ENCODE assay signal across 1 cellular context in genomic region chr10:99412100-99412499, GRCh38.
TF ChIP-seq lines count a peak whose summit lies in the region.

No MANE protein-coding gene starts in this region.

TF ChIP-seq in HepG2, 621 proteins besides CTCF, POLR2A, EP300 and RAD21 (continues in another document):
- TF ChIP-seq DBP (CRISPR knock-in tag; IDR thresholded peaks at IDR 0.05; ENCODE audit: not compliant biosample characterization) (no peak), HMGXB4 (CRISPR knock-in tag; IDR thresholded peaks at IDR 0.05; ENCODE audit: borderline replicate concordance in 1 of 2, low read depth in 1 of 2) (peak in 1 of 2 experiments; percentile 29; a peak in 1 of 4 replicates), ZNF446 (CRISPR knock-in tag; IDR thresholded peaks at IDR 0.05) (no peak), HNF4A (CRISPR knock-in tag; IDR thresholded peaks at IDR 0.05) (peak; percentile 67), IRF2 (CRISPR knock-in tag; IDR thresholded peaks at IDR 0.05) (peak; percentile 38; the same call in 1 of the 2 replicates), MATR3 (CRISPR knock-in tag; IDR thresholded peaks at IDR 0.05) (no peak), SRSF9 (IDR thresholded peaks at IDR 0.05; ENCODE audit: borderline replicate concordance, insufficient read depth, low read depth, low read length, poor library complexity, severe bottlenecking) (no peak), SALL2 (CRISPR knock-in tag; IDR thresholded peaks at IDR 0.05) (no peak), ZNF280B (CRISPR knock-in tag; IDR thresholded peaks at IDR 0.05; ENCODE audit: borderline replicate concordance) (no peak), ATF7 (IDR thresholded peaks at IDR 0.05) (no peak), ATF7 (CRISPR knock-in tag; IDR thresholded peaks at IDR 0.05) (no peak), CCAR2 (optimal IDR thresholded peaks at IDR 0.05; ENCODE audit: low read depth, low read length) (no peak), TEAD2 (CRISPR knock-in tag; IDR thresholded peaks at IDR 0.05) (no peak), ZNF552 (CRISPR knock-in tag; IDR thresholded peaks at IDR 0.05; ENCODE audit: borderline replicate concordance) (no peak), RBM22 (optimal IDR thresholded peaks at IDR 0.05; ENCODE audit: low read length) (peak; percentile 18), DNMT1 (CRISPR knock-in tag; IDR thresholded peaks at IDR 0.05) (no peak), SOX13 (IDR thresholded peaks at IDR 0.05) (no peak), SOX13 (CRISPR knock-in tag; conservative IDR thresholded peaks at IDR 0.05 in 1 of 2, IDR thresholded peaks at IDR 0.05 in 1 of 2) (peak in 1 of 2 experiments; percentile 28; a peak in 1 of 4 replicates), ZNF703 (CRISPR knock-in tag; IDR thresholded peaks at IDR 0.05; ENCODE audit: borderline replicate concordance) (no peak), ELF4 (CRISPR knock-in tag; IDR thresholded peaks at IDR 0.05; ENCODE audit: borderline replicate concordance) (no peak), HOMEZ (CRISPR knock-in tag; IDR thresholded peaks at IDR 0.05; ENCODE audit: low read depth) (peak; percentile 77; the same call in 1 of the 2 replicates), PAWR (CRISPR knock-in tag; IDR thresholded peaks at IDR 0.05; ENCODE audit: borderline replicate concordance) (no peak), ZNF503 (CRISPR knock-in tag; IDR thresholded peaks at IDR 0.05) (no peak), HHEX (CRISPR knock-in tag; IDR thresholded peaks at IDR 0.05) (no peak), RXRA (CRISPR knock-in tag; IDR thresholded peaks at IDR 0.05) (peak; percentile 78; the same call in 1 of the 2 replicates), ZNF567 (CRISPR knock-in tag; IDR thresholded peaks at IDR 0.05; ENCODE audit: borderline replicate concordance) (no peak), SMYD3 (CRISPR knock-in tag; IDR thresholded peaks at IDR 0.05) (0 out of 2 replicates have a peak, but pooled peaks have one; percentile 3), REST (IDR thresholded peaks at IDR 0.05; ENCODE audit: borderline replicate concordance in 1 of 2, low read depth in 1 of 2, low read length in 2 of 2) (no peak), LRRFIP1 (CRISPR knock-in tag; conservative IDR thresholded peaks at IDR 0.05) (no peak), PLSCR1 (CRISPR knock-in tag; IDR thresholded peaks at IDR 0.05; ENCODE audit: borderline replicate concordance) (no peak), ZIK1 (CRISPR knock-in tag; IDR thresholded peaks at IDR 0.05; ENCODE audit: borderline replicate concordance, low read depth) (no peak), PHF21A (CRISPR knock-in tag; IDR thresholded peaks at IDR 0.05) (peak; percentile 30), ZNF432 (CRISPR knock-in tag; IDR thresholded peaks at IDR 0.05; ENCODE audit: borderline replicate concordance) (no peak), FOXK2 (IDR thresholded peaks at IDR 0.05) (no peak), LBX2 (CRISPR knock-in tag; IDR thresholded peaks at IDR 0.05; ENCODE audit: borderline replicate concordance) (no peak), MTF1 (CRISPR knock-in tag; IDR thresholded peaks at IDR 0.05) (no peak), PBX2 (CRISPR knock-in tag; IDR thresholded peaks at IDR 0.05) (peak; percentile 36; the same call in 1 of the 2 replicates), ZNF878 (CRISPR knock-in tag; IDR thresholded peaks at IDR 0.05) (no peak), SRF (IDR thresholded peaks at IDR 0.05; ENCODE audit: low read depth, low read length) (no peak), ZNF3 (CRISPR knock-in tag; IDR thresholded peaks at IDR 0.05) (no peak)
